Comparison of ENCODE assay signal across 20 cellular contexts in the genomic region with DNA sequence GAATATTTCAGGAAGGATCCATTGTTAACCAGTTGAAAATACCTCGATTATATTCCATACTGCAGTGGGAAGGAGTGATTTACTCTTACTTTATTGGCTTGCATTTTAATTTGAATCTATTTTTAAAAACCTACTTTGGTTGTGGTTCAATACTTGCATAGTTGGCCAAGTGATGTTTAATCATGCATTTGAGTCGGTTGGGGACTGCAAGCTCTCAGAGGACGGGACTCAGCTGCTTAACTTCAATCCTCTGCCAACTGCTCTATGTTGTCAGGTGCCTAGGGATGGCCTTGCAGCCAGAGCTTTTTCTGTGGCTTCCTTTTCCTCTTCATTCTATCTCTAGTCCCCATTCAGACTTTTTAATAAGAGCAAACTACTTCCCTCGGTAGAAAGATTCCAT.
"Had no signal": no experiment of that assay in that cellular context is flagged by ENCODE, and none has a peak within 500 bp of the region (broad histone marks: within the 10 kb centered on the region; RNA-seq: fewer than 3 reads in every experiment).

No MANE protein-coding gene starts in this region.

- H3K27ac Mint-ChIP-seq: dendritic cell treated with granulocyte-macrophage colony-stimulating factor and Interleukin-4, amounts not matched to agents 40 ng/mL and 50 ng/mL, for 4 days; mesothelial cell of epicardium; naive B cell; nephron had no signal

- H3K4me3 ChIP-seq: heart left ventricle, prostate gland, stomach, thoracic aorta, transverse colon had no signal

- H3K36me3 Mint-ChIP-seq: naive B cell had no signal

- H3K9me3 ChIP-seq: prostate gland, stomach, thoracic aorta, transverse colon had no signal

- H2AFZ ChIP-seq: parathyroid adenoma had no signal

- H3K9ac ChIP-seq: parathyroid adenoma had no signal

- H3K9me3 Mint-ChIP-seq: dendritic cell treated with granulocyte-macrophage colony-stimulating factor and Interleukin-4, amounts not matched to agents 40 ng/mL and 50 ng/mL, for 4 days had no signal

- H3K27ac ChIP-seq: parathyroid adenoma, prostate gland, thoracic aorta, transverse colon had no signal

- H3K27me3 ChIP-seq: heart left ventricle, stomach, transverse colon had no signal

- H3K4me1 Mint-ChIP-seq: naive B cell had no signal

- H3K4me3 Mint-ChIP-seq: dendritic cell treated with granulocyte-macrophage colony-stimulating factor and Interleukin-4, amounts not matched to agents 40 ng/mL and 50 ng/mL, for 4 days; mesothelial cell of epicardium; naive B cell; nephron had no signal

- ATAC-seq: heart left ventricle, sciatic nerve had no signal

- DNase-seq: cerebellar nuclear complex; erythroblast; heart left ventricle; hippocampal formation; naive B cell; occipital lobe; retina; small intestine; stimulated activated CD4-positive, alpha-beta T cell treated with anti-CD3 and anti-CD28 coated beads, Interleukin-12 subunit alpha, Interleukin-12 subunit beta, amount 100 ng/mL, for 4 hours; stimulated activated naive CD4-positive, alpha-beta T cell; stomach; substantia nigra; transverse colon had no signal

- H3K36me3 ChIP-seq: heart left ventricle, prostate gland, stomach, thoracic aorta, transverse colon had no signal

- H3K79me2 ChIP-seq: parathyroid adenoma had no signal

- H3K4me1 ChIP-seq: parathyroid adenoma, prostate gland, transverse colon had no signal
